1 cellular context compared by ENCODE assay signal in the genomic region with DNA sequence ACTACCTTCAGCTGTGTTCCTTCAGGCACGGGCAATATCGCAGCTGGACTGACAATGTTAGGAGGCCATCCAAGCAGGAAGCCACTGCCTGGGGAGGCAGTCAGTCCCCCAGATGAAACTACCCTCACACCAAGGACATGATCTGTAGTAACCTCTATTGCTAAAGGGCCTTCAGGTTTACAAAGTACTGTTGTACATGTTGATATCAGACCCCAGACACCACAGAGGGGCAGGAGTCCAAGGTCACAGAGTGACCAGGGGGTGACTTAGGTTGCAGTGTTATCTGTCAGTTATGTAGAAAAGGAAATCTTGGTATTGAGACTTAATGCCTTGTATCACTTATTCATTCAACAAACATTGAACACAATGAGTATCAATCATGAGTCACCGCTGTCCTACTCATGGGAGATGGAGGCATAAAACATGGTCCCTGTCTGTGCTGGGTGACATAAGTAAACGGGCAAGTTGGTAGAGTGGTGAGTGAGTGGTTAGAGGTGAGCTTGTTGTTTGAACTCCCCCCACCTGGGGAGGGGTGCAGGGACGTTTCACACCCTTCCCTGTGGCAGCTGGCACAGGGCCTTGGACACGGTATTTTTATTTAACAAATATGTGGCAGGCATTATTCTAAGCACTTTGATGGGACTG.
TF ChIP-seq lines count a peak whose summit lies in the region.

No MANE protein-coding gene starts in this region.

TF ChIP-seq in HepG2, 621 proteins besides CTCF, POLR2A, EP300 and RAD21 (continued from another document and continues in another):
- TF ChIP-seq TRAFD1 (CRISPR knock-in tag; IDR thresholded peaks at IDR 0.05; ENCODE audit: borderline replicate concordance) (no peak), MED1 (CRISPR knock-in tag; IDR thresholded peaks at IDR 0.05) (peak; percentile 76), MLXIP (CRISPR knock-in tag; IDR thresholded peaks at IDR 0.05; ENCODE audit: borderline replicate concordance) (no peak), ISL2 (CRISPR knock-in tag; IDR thresholded peaks at IDR 0.05) (peak; percentile 55; the same call in 1 of the 2 replicates), ZSCAN22 (CRISPR knock-in tag; IDR thresholded peaks at IDR 0.05) (no peak), KLF15 (CRISPR knock-in tag; IDR thresholded peaks at IDR 0.05; ENCODE audit: borderline replicate concordance) (no peak), ZNF362 (CRISPR knock-in tag; IDR thresholded peaks at IDR 0.05; ENCODE audit: borderline replicate concordance) (no peak), ZNF3 (CRISPR knock-in tag; IDR thresholded peaks at IDR 0.05) (peak; percentile 100), KMT2B (CRISPR knock-in tag; IDR thresholded peaks at IDR 0.05) (no peak), HNRNPL (IDR thresholded peaks at IDR 0.05; ENCODE audit: low read depth, low read length) (no peak), ZBTB1 (CRISPR knock-in tag; IDR thresholded peaks at IDR 0.05; ENCODE audit: borderline replicate concordance) (no peak), ADNP (CRISPR knock-in tag; IDR thresholded peaks at IDR 0.05) (peak; percentile 35; the same call in 1 of the 2 replicates), CBX5 (CRISPR knock-in tag; IDR thresholded peaks at IDR 0.05; ENCODE audit: borderline replicate concordance) (0 out of 2 replicates have a peak, but pooled peaks have one; percentile 31), ZFP90 (CRISPR knock-in tag; IDR thresholded peaks at IDR 0.05; ENCODE audit: borderline replicate concordance) (peak; percentile 46; the same call in 1 of the 2 replicates), ZC3H4 (CRISPR knock-in tag; IDR thresholded peaks at IDR 0.05; ENCODE audit: borderline replicate concordance) (peak; percentile 85), CCDC6 (CRISPR knock-in tag; IDR thresholded peaks at IDR 0.05) (no peak), ZNF18 (CRISPR knock-in tag; IDR thresholded peaks at IDR 0.05; ENCODE audit: insufficient replicate concordance) (peak; percentile 37), ZNF652 (CRISPR knock-in tag; IDR thresholded peaks at IDR 0.05; ENCODE audit: borderline replicate concordance, low read depth) (no peak), BRD4 (CRISPR knock-in tag; IDR thresholded peaks at IDR 0.05) (no peak), ZNF205 (CRISPR knock-in tag; IDR thresholded peaks at IDR 0.05) (peak; percentile 58; the same call in 1 of the 2 replicates), ZNF136 (CRISPR knock-in tag; IDR thresholded peaks at IDR 0.05; ENCODE audit: low read depth) (no peak), RARA (CRISPR knock-in tag; IDR thresholded peaks at IDR 0.05) (peak; percentile 93), TBX2 (CRISPR knock-in tag; IDR thresholded peaks at IDR 0.05; ENCODE audit: borderline replicate concordance) (peak; percentile 28; the same call in 1 of the 2 replicates), ZNF33A (CRISPR knock-in tag; IDR thresholded peaks at IDR 0.05; ENCODE audit: borderline replicate concordance) (no peak), HNRNPUL1 (IDR thresholded peaks at IDR 0.05; ENCODE audit: low read depth, low read length) (no peak), ATF3 (CRISPR knock-in tag; IDR thresholded peaks at IDR 0.05) (no peak), AKAP8 (CRISPR knock-in tag; IDR thresholded peaks at IDR 0.05) (0 out of 2 replicates have a peak, but pooled peaks have one; percentile 55), ZNF207 (IDR thresholded peaks at IDR 0.05; ENCODE audit: borderline replicate concordance) (no peak), ZNF20 (CRISPR knock-in tag; IDR thresholded peaks at IDR 0.05) (no peak), POLR2G (IDR thresholded peaks at IDR 0.05; ENCODE audit: low read depth, low read length) (no peak), ELF4 (CRISPR knock-in tag; IDR thresholded peaks at IDR 0.05; ENCODE audit: borderline replicate concordance) (no peak; the same call in 1 of the 2 replicates), ZNF780A (CRISPR knock-in tag; IDR thresholded peaks at IDR 0.05) (0 out of 2 replicates have a peak, but pooled peaks have one; percentile 17), NFKBIZ (CRISPR knock-in tag; IDR thresholded peaks at IDR 0.05) (no peak), ZNF598 (CRISPR knock-in tag; IDR thresholded peaks at IDR 0.05; ENCODE audit: borderline replicate concordance) (no peak), ZFP62 (CRISPR knock-in tag; IDR thresholded peaks at IDR 0.05) (no peak), REXO4 (CRISPR knock-in tag; IDR thresholded peaks at IDR 0.05; ENCODE audit: borderline replicate concordance) (no peak), ZSCAN12 (CRISPR knock-in tag; IDR thresholded peaks at IDR 0.05) (no peak), ZNF788 (CRISPR knock-in tag; IDR thresholded peaks at IDR 0.05; ENCODE audit: borderline replicate concordance) (peak; percentile 39; the same call in 1 of the 2 replicates), KLF12 (CRISPR knock-in tag; IDR thresholded peaks at IDR 0.05; ENCODE audit: borderline replicate concordance) (no peak), KLF9 (CRISPR knock-in tag; IDR thresholded peaks at IDR 0.05; ENCODE audit: low read depth) (no peak), ATF1 (CRISPR knock-in tag; IDR thresholded peaks at IDR 0.05) (no peak), RARG (CRISPR knock-in tag; IDR thresholded peaks at IDR 0.05; ENCODE audit: low read depth) (no peak), IKZF4 (CRISPR knock-in tag; IDR thresholded peaks at IDR 0.05; ENCODE audit: borderline replicate concordance, low read depth, not compliant biosample characterization) (no peak), BRF2 (CRISPR knock-in tag; IDR thresholded peaks at IDR 0.05) (no peak), SPEN (CRISPR knock-in tag; IDR thresholded peaks at IDR 0.05; ENCODE audit: low read depth) (peak; percentile 21)
- TF ChIP-seq, protein P1, sequence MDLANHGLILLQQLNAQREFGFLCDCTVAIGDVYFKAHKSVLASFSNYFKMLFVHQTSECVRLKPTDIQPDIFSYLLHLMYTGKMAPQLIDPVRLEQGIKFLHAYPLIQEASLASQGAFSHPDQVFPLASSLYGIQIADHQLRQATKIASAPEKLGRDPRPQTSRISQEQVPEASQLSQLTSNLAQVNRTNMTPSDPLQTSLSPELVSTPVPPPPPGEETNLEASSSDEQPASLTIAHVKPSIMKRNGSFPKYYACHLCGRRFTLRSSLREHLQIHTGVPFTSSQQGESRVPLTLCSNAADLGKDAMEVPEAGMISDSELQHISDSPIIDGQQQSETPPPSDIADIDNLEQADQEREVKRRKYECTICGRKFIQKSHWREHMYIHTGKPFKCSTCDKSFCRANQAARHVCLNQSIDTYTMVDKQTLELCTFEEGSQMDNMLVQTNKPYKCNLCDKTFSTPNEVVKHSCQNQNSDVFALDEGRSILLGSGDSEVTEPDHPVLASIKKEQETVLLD (CRISPR knock-in tag; IDR thresholded peaks at IDR 0.05; ENCODE audit: low read depth) = no peak
- TF ChIP-seq, protein P2, sequence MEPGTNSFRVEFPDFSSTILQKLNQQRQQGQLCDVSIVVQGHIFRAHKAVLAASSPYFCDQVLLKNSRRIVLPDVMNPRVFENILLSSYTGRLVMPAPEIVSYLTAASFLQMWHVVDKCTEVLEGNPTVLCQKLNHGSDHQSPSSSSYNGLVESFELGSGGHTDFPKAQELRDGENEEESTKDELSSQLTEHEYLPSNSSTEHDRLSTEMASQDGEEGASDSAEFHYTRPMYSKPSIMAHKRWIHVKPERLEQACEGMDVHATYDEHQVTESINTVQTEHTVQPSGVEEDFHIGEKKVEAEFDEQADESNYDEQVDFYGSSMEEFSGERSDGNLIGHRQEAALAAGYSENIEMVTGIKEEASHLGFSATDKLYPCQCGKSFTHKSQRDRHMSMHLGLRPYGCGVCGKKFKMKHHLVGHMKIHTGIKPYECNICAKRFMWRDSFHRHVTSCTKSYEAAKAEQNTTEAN (CRISPR knock-in tag; conservative IDR thresholded peaks at IDR 0.05) = no peak
- TF ChIP-seq, protein P3, sequence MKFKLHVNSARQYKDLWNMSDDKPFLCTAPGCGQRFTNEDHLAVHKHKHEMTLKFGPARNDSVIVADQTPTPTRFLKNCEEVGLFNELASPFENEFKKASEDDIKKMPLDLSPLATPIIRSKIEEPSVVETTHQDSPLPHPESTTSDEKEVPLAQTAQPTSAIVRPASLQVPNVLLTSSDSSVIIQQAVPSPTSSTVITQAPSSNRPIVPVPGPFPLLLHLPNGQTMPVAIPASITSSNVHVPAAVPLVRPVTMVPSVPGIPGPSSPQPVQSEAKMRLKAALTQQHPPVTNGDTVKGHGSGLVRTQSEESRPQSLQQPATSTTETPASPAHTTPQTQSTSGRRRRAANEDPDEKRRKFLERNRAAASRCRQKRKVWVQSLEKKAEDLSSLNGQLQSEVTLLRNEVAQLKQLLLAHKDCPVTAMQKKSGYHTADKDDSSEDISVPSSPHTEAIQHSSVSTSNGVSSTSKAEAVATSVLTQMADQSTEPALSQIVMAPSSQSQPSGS (CRISPR knock-in tag; IDR thresholded peaks at IDR 0.05) = peak; percentile 55; the same call in 1 of the 2 replicates
- TF ChIP-seq, protein P4, sequence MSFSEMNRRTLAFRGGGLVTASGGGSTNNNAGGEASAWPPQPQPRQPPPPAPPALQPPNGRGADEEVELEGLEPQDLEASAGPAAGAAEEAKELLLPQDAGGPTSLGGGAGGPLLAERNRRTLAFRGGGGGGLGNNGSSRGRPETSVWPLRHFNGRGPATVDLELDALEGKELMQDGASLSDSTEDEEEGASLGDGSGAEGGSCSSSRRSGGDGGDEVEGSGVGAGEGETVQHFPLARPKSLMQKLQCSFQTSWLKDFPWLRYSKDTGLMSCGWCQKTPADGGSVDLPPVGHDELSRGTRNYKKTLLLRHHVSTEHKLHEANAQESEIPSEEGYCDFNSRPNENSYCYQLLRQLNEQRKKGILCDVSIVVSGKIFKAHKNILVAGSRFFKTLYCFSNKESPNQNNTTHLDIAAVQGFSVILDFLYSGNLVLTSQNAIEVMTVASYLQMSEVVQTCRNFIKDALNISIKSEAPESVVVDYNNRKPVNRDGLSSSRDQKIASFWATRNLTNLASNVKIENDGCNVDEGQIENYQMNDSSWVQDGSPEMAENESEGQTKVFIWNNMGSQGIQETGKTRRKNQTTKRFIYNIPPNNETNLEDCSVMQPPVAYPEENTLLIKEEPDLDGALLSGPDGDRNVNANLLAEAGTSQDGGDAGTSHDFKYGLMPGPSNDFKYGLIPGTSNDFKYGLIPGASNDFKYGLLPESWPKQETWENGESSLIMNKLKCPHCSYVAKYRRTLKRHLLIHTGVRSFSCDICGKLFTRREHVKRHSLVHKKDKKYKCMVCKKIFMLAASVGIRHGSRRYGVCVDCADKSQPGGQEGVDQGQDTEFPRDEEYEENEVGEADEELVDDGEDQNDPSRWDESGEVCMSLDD (CRISPR knock-in tag; IDR thresholded peaks at IDR 0.05; ENCODE audit: borderline replicate concordance) = no peak
